Comparison of ENCODE assay signal across 37 cellular contexts in genomic region chr12:109551108-109551507, GRCh38.
"Had no signal": no experiment of that assay in that cellular context is flagged by ENCODE, and none has a peak within 500 bp of the region (broad histone marks: within the 10 kb centered on the region; RNA-seq: fewer than 3 reads in every experiment).

No MANE protein-coding gene starts in this region.

- DNase-seq: activated effector memory CD4-positive, alpha-beta T cell treated with anti-CD3 and anti-CD28 coated beads, Interleukin-2, amount 50 U/mL, for 16 hours; activated effector memory CD4-positive, alpha-beta T cell treated with Interleukin-2 at 50 U/mL for 16 hours; activated gamma-delta T cell; activated gamma-delta T cell treated with Interleukin-2 at 50 U/mL for 16 hours; activated naive CD4-positive, alpha-beta T cell; activated naive CD4-positive, alpha-beta T cell treated with anti-CD3 and anti-CD28 coated beads for 36 hours; activated naive CD4-positive, alpha-beta T cell treated with anti-CD3 and anti-CD28 coated beads, Interleukin-2, amount 10 ng/mL, durations not matched to agents 7 days and 5 days; activated naive CD4-positive, alpha-beta T cell treated with anti-CD3 and anti-CD28 coated beads, Interleukin-2, amount 50 U/mL, for 16 hours; activated naive CD4-positive, alpha-beta T cell treated with Interleukin-2 at 50 U/mL for 16 hours; activated naive CD8-positive, alpha-beta T cell treated with anti-CD3 and anti-CD28 coated beads for 36 hours; activated naive CD8-positive, alpha-beta T cell treated with anti-CD3 and anti-CD28 coated beads, Interleukin-2, amount 10 ng/mL, durations not matched to agents 7 days and 5 days; activated naive CD8-positive, alpha-beta T cell treated with anti-CD3 and anti-CD28 coated beads, Interleukin-2, amount 50 U/mL, for 24 hours; activated T-cell treated with anti-CD3 and anti-CD28 coated beads, Interleukin-2, amount 50 U/mL, for 1 hour; activated T-cell treated with anti-CD3 and anti-CD28 coated beads, Interleukin-2, amount 50 U/mL, for 4 hours; activated T-cell treated with anti-CD3 and anti-CD28 coated beads, Interleukin-2, amount 50 U/mL, for 48 hours; activated T-cell treated with anti-CD3 and anti-CD28 coated beads, Interleukin-2, amount 50 U/mL, for 72 hours; adrenal gland; amniotic stem cell; amygdala; anterior cingulate cortex; aorta; body of pancreas; brain microvascular endothelial cell; caudate nucleus; central memory CD4-positive, alpha-beta T cell; cerebellar nuclear complex had no signal

- H3K36me3 ChIP-seq: adrenal gland, ascending aorta, brain microvascular endothelial cell, breast epithelium, cardiac muscle cell had no signal

- H3K4me3 Mint-ChIP-seq: activated naive CD4-positive, alpha-beta T cell treated with anti-CD3 and anti-CD28 coated beads for 36 hours; activated naive CD4-positive, alpha-beta T cell treated with anti-CD3 and anti-CD28 coated beads, Interleukin-2, amount 10 ng/mL, durations not matched to agents 7 days and 5 days; activated naive CD4-positive, alpha-beta T cell treated with anti-CD3 and anti-CD28 coated beads, Interleukin-2, amount 50 U/mL, for 24 hours; activated naive CD8-positive, alpha-beta T cell; activated naive CD8-positive, alpha-beta T cell treated with anti-CD3 and anti-CD28 coated beads for 36 hours; activated naive CD8-positive, alpha-beta T cell treated with anti-CD3 and anti-CD28 coated beads, Interleukin-2, amount 10 ng/mL, durations not matched to agents 7 days and 5 days; activated naive CD8-positive, alpha-beta T cell treated with anti-CD3 and anti-CD28 coated beads, Interleukin-2, amount 50 U/mL, for 24 hours; activated T-cell treated with anti-CD3 and anti-CD28 coated beads, Interleukin-2, amount 50 U/mL, for 4 hours; activated T-cell treated with anti-CD3 and anti-CD28 coated beads, Interleukin-2, amount 50 U/mL, for 72 hours; activated T-helper 1 cell treated with anti-CD3 and anti-CD28 coated beads, Interleukin-12 subunit alpha, Interleukin-12 subunit beta, Interleukin-2, Interleukin-4 antibody, amounts not matched to agents 30 ng/mL and 10 ng/mL and 1 ng/mL, durations not matched to agents 14 hours and 24 hours and 36 hours; activated T-helper 17 cell treated with anti-CD3 and anti-CD28 coated beads, Interleukin-2, amount 50 U/mL, for 72 hours; brain; central memory CD8-positive, alpha-beta T cell had no signal

- H3K27ac ChIP-seq: adrenal gland, ascending aorta, body of pancreas, brain microvascular endothelial cell, breast epithelium, cardiac muscle cell had no signal

- H3K27me3 ChIP-seq: adrenal gland, ascending aorta, cardiac muscle cell had no signal

- H3K9me3 ChIP-seq: adrenal gland, ascending aorta, body of pancreas, breast epithelium had no signal

- H3K4me3 ChIP-seq: adrenal gland, ascending aorta, body of pancreas, breast epithelium, cardiac muscle cell had no signal

- H3K4me1 Mint-ChIP-seq: activated naive CD4-positive, alpha-beta T cell treated with anti-CD3 and anti-CD28 coated beads, Interleukin-2, amount 10 ng/mL, durations not matched to agents 7 days and 5 days; activated naive CD4-positive, alpha-beta T cell treated with anti-CD3 and anti-CD28 coated beads, Interleukin-2, amount 50 U/mL, for 24 hours; activated naive CD8-positive, alpha-beta T cell treated with anti-CD3 and anti-CD28 coated beads for 36 hours; activated naive CD8-positive, alpha-beta T cell treated with anti-CD3 and anti-CD28 coated beads, Interleukin-2, amount 50 U/mL, for 24 hours; activated T-helper 17 cell treated with anti-CD3 and anti-CD28 coated beads, Interleukin-2, amount 50 U/mL, for 72 hours had no signal

- H3K27ac Mint-ChIP-seq: activated naive CD4-positive, alpha-beta T cell treated with anti-CD3 and anti-CD28 coated beads for 36 hours; activated naive CD4-positive, alpha-beta T cell treated with anti-CD3 and anti-CD28 coated beads, Interleukin-2, amount 10 ng/mL, durations not matched to agents 7 days and 5 days; activated naive CD4-positive, alpha-beta T cell treated with anti-CD3 and anti-CD28 coated beads, Interleukin-2, amount 50 U/mL, for 24 hours; activated naive CD4-positive, alpha-beta T cell treated with anti-CD3 and anti-CD28 coated beads, Interleukin-2, amount 50 U/mL, for 72 hours; activated naive CD8-positive, alpha-beta T cell; activated naive CD8-positive, alpha-beta T cell treated with anti-CD3 and anti-CD28 coated beads for 36 hours; activated naive CD8-positive, alpha-beta T cell treated with anti-CD3 and anti-CD28 coated beads, Interleukin-2, amount 10 ng/mL, durations not matched to agents 7 days and 5 days; activated naive CD8-positive, alpha-beta T cell treated with anti-CD3 and anti-CD28 coated beads, Interleukin-2, amount 50 U/mL, for 24 hours; activated T-cell treated with anti-CD3 and anti-CD28 coated beads, Interleukin-2, amount 50 U/mL, for 72 hours; activated T-helper 1 cell treated with anti-CD3 and anti-CD28 coated beads, Interleukin-12 subunit alpha, Interleukin-12 subunit beta, Interleukin-2, Interleukin-4 antibody, amounts not matched to agents 30 ng/mL and 10 ng/mL and 1 ng/mL, durations not matched to agents 14 hours and 24 hours and 36 hours; activated T-helper 17 cell treated with anti-CD3 and anti-CD28 coated beads, Interleukin-2, amount 50 U/mL, for 72 hours; activated T-helper 2 cell treated with anti-CD3 and anti-CD28 coated beads, Interferon-gamma antibody, Interleukin-2, Interleukin-4, amounts not matched to agents 10 μg/mL and 5 μg/mL and 100 μg/mL, durations not matched to agents 14 hours and 24 hours and 36 hours; brain had no signal

- H3K36me3 Mint-ChIP-seq: activated naive CD4-positive, alpha-beta T cell treated with anti-CD3 and anti-CD28 coated beads, Interleukin-2, amount 10 ng/mL, durations not matched to agents 7 days and 5 days; activated naive CD4-positive, alpha-beta T cell treated with anti-CD3 and anti-CD28 coated beads, Interleukin-2, amount 50 U/mL, for 24 hours; activated naive CD4-positive, alpha-beta T cell treated with anti-CD3 and anti-CD28 coated beads, Interleukin-2, amount 50 U/mL, for 72 hours; activated naive CD8-positive, alpha-beta T cell; activated naive CD8-positive, alpha-beta T cell treated with anti-CD3 and anti-CD28 coated beads for 36 hours; activated naive CD8-positive, alpha-beta T cell treated with anti-CD3 and anti-CD28 coated beads, Interleukin-2, amount 10 ng/mL, durations not matched to agents 7 days and 5 days; brain had no signal

- H3K4me1 ChIP-seq: ascending aorta, breast epithelium had no signal

- H3K9me3 Mint-ChIP-seq: activated naive CD4-positive, alpha-beta T cell treated with anti-CD3 and anti-CD28 coated beads for 36 hours; activated naive CD4-positive, alpha-beta T cell treated with anti-CD3 and anti-CD28 coated beads, Interleukin-2, amount 10 ng/mL, durations not matched to agents 7 days and 5 days; activated naive CD4-positive, alpha-beta T cell treated with anti-CD3 and anti-CD28 coated beads, Interleukin-2, amount 50 U/mL, for 24 hours; activated naive CD4-positive, alpha-beta T cell treated with anti-CD3 and anti-CD28 coated beads, Interleukin-2, amount 50 U/mL, for 72 hours; activated naive CD8-positive, alpha-beta T cell treated with anti-CD3 and anti-CD28 coated beads for 36 hours; activated naive CD8-positive, alpha-beta T cell treated with anti-CD3 and anti-CD28 coated beads, Interleukin-2, amount 10 ng/mL, durations not matched to agents 7 days and 5 days; activated naive CD8-positive, alpha-beta T cell treated with anti-CD3 and anti-CD28 coated beads, Interleukin-2, amount 50 U/mL, for 24 hours; activated T-cell treated with anti-CD3 and anti-CD28 coated beads, Interleukin-2, amount 50 U/mL, for 4 hours; activated T-cell treated with anti-CD3 and anti-CD28 coated beads, Interleukin-2, amount 50 U/mL, for 72 hours; activated T-helper 1 cell treated with anti-CD3 and anti-CD28 coated beads, Interleukin-12 subunit alpha, Interleukin-12 subunit beta, Interleukin-2, Interleukin-4 antibody, amounts not matched to agents 30 ng/mL and 10 ng/mL and 1 ng/mL, durations not matched to agents 14 hours and 24 hours and 36 hours; activated T-helper 17 cell treated with anti-CD3 and anti-CD28 coated beads, Interleukin-2, amount 50 U/mL, for 72 hours; activated T-helper 2 cell treated with anti-CD3 and anti-CD28 coated beads, Interferon-gamma antibody, Interleukin-2, Interleukin-4, amounts not matched to agents 10 μg/mL and 5 μg/mL and 100 μg/mL, durations not matched to agents 14 hours and 24 hours and 36 hours; brain; central memory CD8-positive, alpha-beta T cell had no signal
